Comparison of ENCODE assay signal across 8 cellular contexts in the genomic region with DNA sequence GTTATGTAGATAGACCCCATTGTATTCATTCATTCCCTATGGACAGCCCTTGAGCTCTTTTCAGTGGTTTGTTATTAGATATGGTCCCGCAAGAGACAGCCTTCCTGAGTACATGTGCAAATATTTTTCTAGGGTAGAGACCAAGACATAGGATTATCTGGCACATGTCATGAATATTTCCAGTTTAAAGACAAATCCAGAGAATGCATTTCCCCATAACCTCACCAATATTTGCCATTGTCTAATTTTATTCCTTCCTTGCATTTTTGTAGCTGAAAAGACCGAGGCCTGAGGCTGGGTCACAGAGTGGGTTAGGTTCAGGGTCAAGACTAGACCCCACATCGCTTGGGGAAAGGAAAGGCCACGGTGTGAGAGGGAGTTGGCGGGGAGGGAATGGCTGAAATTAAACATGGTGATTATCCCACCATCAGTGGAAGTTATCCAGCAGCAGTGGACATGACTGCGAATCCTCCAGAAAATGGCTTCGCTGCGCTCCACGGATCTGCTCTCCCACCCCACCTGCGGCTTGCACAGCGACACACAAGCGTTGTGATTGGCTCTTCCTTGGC. TPM values are rescaled to one million over a fixed set of nuclear protein-coding genes. Genes with fewer than 3 reads are reported as not detected.
DNase-seq lines count a peak whose midpoint lies in the region; ATAC-seq, FAIRE-seq and TF ChIP-seq lines count a peak whose summit lies in the region.

No MANE protein-coding gene starts in this region.

- no peak for DNase-seq in T-helper 2 cell treated with Interferon-gamma antibody and Interleukin-4, amounts not matched to agents 5 μg/mL and 100 μg/mL, for 36 hours (ENCODE audit: low spot score)
- DNase-seq in T-helper 2 cell = no peak
- DNase-seq in activated naive CD8-positive, alpha-beta T cell treated with anti-CD3 and anti-CD28 coated beads for 36 hours = no peak
- DNase-seq in kidney epithelial cell (ENCODE audit: low read depth) = no peak
- no peak for DNase-seq in testis
- DNase-seq in GM12892 (ENCODE audit: insufficient read length) = no peak
- no peak for DNase-seq in GM19240 (ENCODE audit: insufficient read length, low spot score)

- no peak for FAIRE-seq in GM12892 (lab: Jason Lieb, UNC)

- TF ChIP-seq POLR2A in testis (IDR thresholded peaks at IDR 0.05) (no peak), GM12892 (IDR thresholded peaks at IDR 0.05; ENCODE audit: low read depth, low read length) (no peak)

- peaks cover 33% of the 10 kb centered on the region for H3K4me1 Mint-ChIP-seq in T-helper 2 cell treated with Interferon-gamma antibody and Interleukin-4, amounts not matched to agents 5 μg/mL and 100 μg/mL, for 36 hours (ENCODE audit: low read depth)
- peaks cover 40% of the 10 kb centered on the region for H3K4me1 Mint-ChIP-seq in activated naive CD8-positive, alpha-beta T cell treated with anti-CD3 and anti-CD28 coated beads for 36 hours

- peak overlapping the region; percentile 81 for H3K4me3 Mint-ChIP-seq in T-helper 2 cell treated with Interferon-gamma antibody and Interleukin-4, amounts not matched to agents 5 μg/mL and 100 μg/mL, for 36 hours
- peak overlapping the region; percentile 73 for H3K4me3 Mint-ChIP-seq in activated naive CD8-positive, alpha-beta T cell treated with anti-CD3 and anti-CD28 coated beads for 36 hours

- no peaks in the 10 kb centered on the region for H3K36me3 ChIP-seq in kidney epithelial cell (ENCODE audit: control insufficient read depth, insufficient read depth, low read length)
- no peaks in the 10 kb centered on the region for H3K36me3 ChIP-seq in testis (ENCODE audit: low read depth, missing control alignments)

- peak overlapping the region; percentile 17 for H3K27ac Mint-ChIP-seq in T-helper 2 cell treated with Interferon-gamma antibody and Interleukin-4, amounts not matched to agents 5 μg/mL and 100 μg/mL, for 36 hours
- peak overlapping the region; percentile 65 for H3K27ac Mint-ChIP-seq in activated naive CD8-positive, alpha-beta T cell treated with anti-CD3 and anti-CD28 coated beads for 36 hours

- peak overlapping the region; percentile 73 to 81 for H3K27ac ChIP-seq in testis

- intact Hi-C loops in testis (cut with DNase I; ENCODE audit: low total_unique reads) = no loop called here

- peaks cover 5% of the 10 kb centered on the region for H3K4me1 ChIP-seq in testis

- no peaks in the 10 kb centered on the region for H3K36me3 Mint-ChIP-seq in T-helper 2 cell treated with Interferon-gamma antibody and Interleukin-4, amounts not matched to agents 5 μg/mL and 100 μg/mL, for 36 hours (ENCODE audit: low read depth)
- no peaks in the 10 kb centered on the region for H3K36me3 Mint-ChIP-seq in activated naive CD8-positive, alpha-beta T cell treated with anti-CD3 and anti-CD28 coated beads for 36 hours

- ATAC-seq in HG03108 (IDR thresholded peaks at IDR 0.05; ENCODE audit: unreplicated experiment) = no peak

- 18 to 44% methylated on average over 8 to 12 of the region's 12 CpGs for WGBS in testis, 2 donors

- H3K27me3 ChIP-seq in kidney epithelial cell (ENCODE audit: control insufficient read depth, insufficient read depth, low read length) (no peaks in the 10 kb centered on the region), testis (no peaks in the 10 kb centered on the region)

- H3K27me3 Mint-ChIP-seq in T-helper 2 cell treated with Interferon-gamma antibody and Interleukin-4, amounts not matched to agents 5 μg/mL and 100 μg/mL, for 36 hours (ENCODE audit: low read depth) = peaks cover 45% of the 10 kb centered on the region
- peaks cover 10% of the 10 kb centered on the region for H3K27me3 Mint-ChIP-seq in activated naive CD8-positive, alpha-beta T cell treated with anti-CD3 and anti-CD28 coated beads for 36 hours

- H3K9me3 ChIP-seq in testis = no peaks in the 10 kb centered on the region

- H3K4me3 ChIP-seq in kidney epithelial cell (ENCODE audit: low read depth, low read length) = peak overlapping the region; percentile 52
- peak overlapping the region; percentile 53 to 62 for H3K4me3 ChIP-seq in testis

- no peaks in the 10 kb centered on the region for H3K9me3 Mint-ChIP-seq in T-helper 2 cell treated with Interferon-gamma antibody and Interleukin-4, amounts not matched to agents 5 μg/mL and 100 μg/mL, for 36 hours
- no peaks in the 10 kb centered on the region for H3K9me3 Mint-ChIP-seq in activated naive CD8-positive, alpha-beta T cell treated with anti-CD3 and anti-CD28 coated beads for 36 hours

- TF ChIP-seq CTCF in kidney epithelial cell (IDR thresholded peaks at IDR 0.05; ENCODE audit: insufficient read depth, low read length, poor library complexity, severe bottlenecking) = no peak
- no peak for TF ChIP-seq CTCF in testis (IDR thresholded peaks at IDR 0.05)

RNA-seq across cellular contexts. Expression of a gene that starts 15.9 kb away (rescaled TPM):
- total RNA-seq in activated naive CD8-positive, alpha-beta T cell treated with anti-CD3 and anti-CD28 coated beads for 36 hours = 100 to 1,000 TPM; 501 to 504 TPM
- total RNA-seq in kidney epithelial cell (182 and 207 TPM in 2 replicates), testis (100 to 1,000 TPM; 230 to 393 TPM)
- polyA plus RNA-seq in testis (ENCODE audit: insufficient read depth, low read depth, low replicate concordance) = 727 TPM
- 335 TPM for polyA plus RNA-seq in GM12892 (2012; ENCODE audit: missing spikeins)

RNA-seq across cellular contexts. Expression of a gene that starts 46.6 kb away (rescaled TPM):
- 1 to 10 TPM; 8.6 to 9.2 TPM for total RNA-seq in activated naive CD8-positive, alpha-beta T cell treated with anti-CD3 and anti-CD28 coated beads for 36 hours
- total RNA-seq in kidney epithelial cell (8.7 and 11.9 TPM in 2 replicates), testis (10 to 100 TPM; 92.4 to 94.8 TPM)
- 89.3 TPM for polyA plus RNA-seq in testis (ENCODE audit: insufficient read depth, low read depth, low replicate concordance)
- polyA plus RNA-seq in GM12892 (2012; ENCODE audit: missing spikeins) = 6.6 TPM
